12 cellular contexts compared by ENCODE assay signal in genomic region chr10:122492955-122493597, GRCh38. TPM values are rescaled to one million over a fixed set of nuclear protein-coding genes. Genes with fewer than 3 reads are reported as not detected.
A peak's percentile ranks its signal among the peaks of the same experiment; 100 is the strongest.
DNase-seq lines count a peak whose midpoint lies in the region; ATAC-seq and TF ChIP-seq lines count a peak whose summit lies in the region.
"Had no signal": no experiment of that assay in that cellular context is flagged by ENCODE, and none has a peak within 500 bp of the region (broad histone marks: within the 10 kb centered on the region; RNA-seq: fewer than 3 reads in every experiment).

No MANE protein-coding gene starts in this region.

- no peaks in the 10 kb centered on the region for H3K9me3 ChIP-seq in fibroblast of lung (ENCODE audit: control insufficient read depth, insufficient read depth, low read depth, low read length)
- H3K9me3 ChIP-seq in neuronal stem cell (replicated peaks in 1 of 2; ENCODE audit: control insufficient read depth in 2 of 2, insufficient read depth in 1 of 2, low read depth in 1 of 2, low read length in 2 of 2) = no peaks in the 10 kb centered on the region
- no peaks in the 10 kb centered on the region for H3K9me3 ChIP-seq in upper lobe of right lung
- H3K9me3 ChIP-seq in Karpas-422 (ENCODE audit: low read length) = no peaks in the 10 kb centered on the region

- no peaks in the 10 kb centered on the region for H3K4me1 ChIP-seq in fibroblast of lung (ENCODE audit: control insufficient read depth, extremely low read depth, insufficient read depth, low read length)
- H3K4me1 ChIP-seq in neuronal stem cell (ENCODE audit: control insufficient read depth in 2 of 2, insufficient read depth in 1 of 2, low read depth in 1 of 2, low read length in 2 of 2) = peaks cover 7 to 10% of the 10 kb centered on the region in 2 donors
- H3K4me1 ChIP-seq in upper lobe of right lung = peaks cover 12% of the 10 kb centered on the region
- H3K4me1 ChIP-seq in Karpas-422 (ENCODE audit: low read length) = no peaks in the 10 kb centered on the region

- intact Hi-C loops in upper lobe of right lung (cut with DNase I) = no loop called here

- H2BK12ac ChIP-seq in neuronal stem cell (ENCODE audit: low read length) = no peak overlapping the region

- H3K27me3 ChIP-seq in fibroblast of lung (ENCODE audit: control insufficient read depth, insufficient read depth, low read length) (no peaks in the 10 kb centered on the region), neuronal stem cell (ENCODE audit: control insufficient read depth in 3 of 3, insufficient read depth in 3 of 3, low read depth in 1 of 3, low read length in 3 of 3) (no peaks in the 10 kb centered on the region), upper lobe of right lung (no peaks in the 10 kb centered on the region), Karpas-422 (ENCODE audit: low read length) (no peaks in the 10 kb centered on the region)

- H3K18ac ChIP-seq in neuronal stem cell (ENCODE audit: low read length) = peak overlapping the region; percentile 66

- H4K91ac ChIP-seq in neuronal stem cell (ENCODE audit: low read depth, low read length, poor library complexity) = no peak overlapping the region

- no peak overlapping the region for H3K14ac ChIP-seq in neuronal stem cell (ENCODE audit: low read length)

- no CpG with 5 or more reads among the region's 10 CpGs for WGBS in neuronal stem cell (ENCODE audit: extremely low coverage in 2 of 2, insufficient read length in 2 of 2, insufficient replicate concordance in 1 of 2), 2 donors

- no peak overlapping the region for H3K23ac ChIP-seq in neuronal stem cell (ENCODE audit: low read depth, low read length, poor library complexity)

- H2AFZ ChIP-seq in fibroblast of lung (ENCODE audit: low read length) = no peak overlapping the region
- no peak overlapping the region for H2AFZ ChIP-seq in neuronal stem cell (ENCODE audit: low read length)
- no peak overlapping the region for H2AFZ ChIP-seq in Karpas-422 (ENCODE audit: low read length)

- no peak overlapping the region for H3K4ac ChIP-seq in neuronal stem cell (ENCODE audit: low read length)

- H2AK5ac ChIP-seq in neuronal stem cell (ENCODE audit: low read depth, low read length) = no peak overlapping the region

- H2BK120ac ChIP-seq in neuronal stem cell (ENCODE audit: low read depth, low read length) = no peak overlapping the region

- no peaks in the 10 kb centered on the region for H3K36me3 ChIP-seq in fibroblast of lung (ENCODE audit: control insufficient read depth, insufficient read depth, low read length)
- no peaks in the 10 kb centered on the region for H3K36me3 ChIP-seq in neuronal stem cell (replicated peaks in 1 of 2; ENCODE audit: control insufficient read depth in 2 of 2, insufficient read depth in 2 of 2, low read length in 2 of 2)
- peaks cover 9% of the 10 kb centered on the region for H3K36me3 ChIP-seq in upper lobe of right lung
- no peaks in the 10 kb centered on the region for H3K36me3 ChIP-seq in Karpas-422 (ENCODE audit: insufficient read depth, low read length)

- no peaks in the 10 kb centered on the region for H3K79me2 ChIP-seq in fibroblast of lung (ENCODE audit: control insufficient read depth, insufficient read depth, low read length)
- H3K79me2 ChIP-seq in Karpas-422 (ENCODE audit: low read length) = no peaks in the 10 kb centered on the region

- H3K4me3 ChIP-seq in fibroblast of lung (replicated peaks in 1 of 4; ENCODE audit: control extremely low read depth in 1 of 4, insufficient read depth in 1 of 4, low read depth in 3 of 4, low read length in 4 of 4) = peak overlapping the region in 1 of 4 experiments; percentile 18
- no peak overlapping the region for H3K4me3 ChIP-seq in neuronal stem cell (ENCODE audit: low read length in 2 of 2)
- H3K4me3 ChIP-seq in upper lobe of right lung = no peak overlapping the region
- no peak overlapping the region for H3K4me3 ChIP-seq in Karpas-422 (ENCODE audit: low read length)

- H3K79me1 ChIP-seq in neuronal stem cell (ENCODE audit: low read depth, low read length) = no peaks in the 10 kb centered on the region

- H4K20me1 ChIP-seq in fibroblast of lung (ENCODE audit: control insufficient read depth, extremely low read depth, insufficient read depth, low read length) = no peaks in the 10 kb centered on the region
- no peaks in the 10 kb centered on the region for H4K20me1 ChIP-seq in Karpas-422 (ENCODE audit: insufficient read depth, low read depth, low read length)

- H2BK5ac ChIP-seq in neuronal stem cell (ENCODE audit: low read length) = no peak overlapping the region

- H3K27ac ChIP-seq in angular gyrus (ENCODE audit: low read depth, low read length) (peak overlapping the region; percentile 1), fibroblast of lung (ENCODE audit: insufficient read depth, low read length) (no peak overlapping the region), neuronal stem cell (replicated peaks; ENCODE audit: low read length) (no peak overlapping the region), upper lobe of right lung (no peak overlapping the region), Karpas-422 (ENCODE audit: low read length) (no peak overlapping the region)
- H3K27ac ChIP-seq: KMS-11 had no signal

- H3K9ac ChIP-seq in fibroblast of lung (ENCODE audit: insufficient read depth, low read length) (no peak overlapping the region), neuronal stem cell (ENCODE audit: low read depth, low read length, poor library complexity) (no peak overlapping the region), Karpas-422 (ENCODE audit: low read length) (no peak overlapping the region)
- H3K9ac ChIP-seq: KMS-11 had no signal

- H2BK15ac ChIP-seq in neuronal stem cell (ENCODE audit: low read length) = no peak overlapping the region

- no peak for TF ChIP-seq CTCF in fibroblast of lung (conservative IDR thresholded peaks at IDR 0.05 in 1 of 2, IDR thresholded peaks at IDR 0.05 in 1 of 2; ENCODE audit: low read depth in 1 of 2, low read length in 2 of 2)
- TF ChIP-seq CTCF in upper lobe of right lung (IDR thresholded peaks at IDR 0.05) = no peak

- no peaks in the 10 kb centered on the region for H3K9me2 ChIP-seq in Karpas-422 (replicated peaks; ENCODE audit: insufficient read depth, low read length)

- H3K4me2 ChIP-seq in fibroblast of lung (ENCODE audit: extremely low read depth, insufficient read depth, low read length) (peak overlapping the region; percentile 11), neuronal stem cell (ENCODE audit: insufficient read depth, low read length, poor library complexity, severe bottlenecking) (no peak overlapping the region), Karpas-422 (ENCODE audit: low read depth, low read length, poor library complexity, severe bottlenecking) (no peak overlapping the region)
- H3K4me2 ChIP-seq: KMS-11 had no signal

- no peak for ATAC-seq in upper lobe of right lung
- ATAC-seq: activated T-cell treated with anti-CD3 and anti-CD28 coated beads, Interleukin-2, amount 50 U/mL, for 72 hours; esophagus mucosa had no signal

- H4K8ac ChIP-seq in neuronal stem cell (ENCODE audit: low read depth, low read length) = no peak overlapping the region

- DNase-seq in fibroblast of lung (ENCODE audit: low read depth in 2 of 2) = peak; percentile 56 to 68
- no peak for DNase-seq in neuronal stem cell (ENCODE audit: low spot score)
- DNase-seq in upper lobe of right lung = peak; percentile 48
- DNase-seq in NCI-H345 (lab: John Stamatoyannopoulos, UW) = no peak
- DNase-seq in Karpas-422 = no peak
- no peak for DNase-seq in cortex of kidney (lab: John Stamatoyannopoulos, UW)
- DNase-seq: activated T-cell treated with anti-CD3 and anti-CD28 coated beads, Interleukin-2, amount 50 U/mL, for 72 hours; NCI-H2107 had no signal

RNA-seq across cellular contexts. Expression of gene HTRA1, which starts 31.7 kb away (rescaled TPM):
- total RNA-seq in fibroblast of lung (109 and 198 TPM in 2 replicates), upper lobe of right lung (83.8 TPM)
- polyA plus RNA-seq in fibroblast of lung = 178 and 216 TPM in 2 replicates
- 143 and 170 TPM in 2 replicates for polyA plus RNA-seq in fibroblast of lung (2012)
- polyA minus RNA-seq in fibroblast of lung (ENCODE audit: low replicate concordance) = 24.3 and 53.8 TPM in 2 replicates
- polyA plus RNA-seq in neuronal stem cell (2013, experiment 1 of 2) = 9.0 TPM
- 8.8 TPM for polyA plus RNA-seq in neuronal stem cell (2013, experiment 2 of 2)
- total RNA-seq in Karpas-422 (2014; rRNA removed; shearing (Covaris generic); ENCODE audit: low replicate concordance) = not detected in 2 replicates
- total RNA-seq: activated T-cell treated with anti-CD3 and anti-CD28 coated beads, Interleukin-2, amount 50 U/mL, for 72 hours had no signal

RNA-seq across cellular contexts. Expression of gene ARMS2, which starts 38.6 kb away (rescaled TPM):
- total RNA-seq in fibroblast of lung = not detected in 2 replicates
- not detected in 2 replicates for polyA plus RNA-seq in fibroblast of lung
- not detected in 2 replicates for polyA plus RNA-seq in fibroblast of lung (2012)
- not detected in 2 replicates for polyA minus RNA-seq in fibroblast of lung (ENCODE audit: low replicate concordance)
- not detected for polyA plus RNA-seq in neuronal stem cell (2013, experiment 1 of 2)
- polyA plus RNA-seq in neuronal stem cell (2013, experiment 2 of 2) = not detected
- total RNA-seq in upper lobe of right lung = not detected
- not detected in 2 replicates for total RNA-seq in Karpas-422 (2014; rRNA removed; shearing (Covaris generic); ENCODE audit: low replicate concordance)
- total RNA-seq: activated T-cell treated with anti-CD3 and anti-CD28 coated beads, Interleukin-2, amount 50 U/mL, for 72 hours; esophagus mucosa had no signal
- polyA plus RNA-seq: neural cell had no signal

Comparison
In these comparisons a context has a peak if more than half of its experiments do, and no peak if none do; other contexts are left out.
1. DNase-seq: peak in fibroblast of lung (2 of 2) and upper lobe of right lung (single experiment); none in neuronal stem cell (single experiment), NCI-H345 (single experiment), Karpas-422 (single experiment) and cortex of kidney (single experiment).
2. RNA of gene HTRA1, which starts 31.7 kb away (total RNA-seq): 109 to 198 TPM in fibroblast of lung and 83.8 TPM in upper lobe of right lung (single experiment); not detected in Karpas-422; every median in the first group is over 10 times any median in the second.